Comparison of ENCODE assay signal across 1 cellular context in the genomic region with DNA sequence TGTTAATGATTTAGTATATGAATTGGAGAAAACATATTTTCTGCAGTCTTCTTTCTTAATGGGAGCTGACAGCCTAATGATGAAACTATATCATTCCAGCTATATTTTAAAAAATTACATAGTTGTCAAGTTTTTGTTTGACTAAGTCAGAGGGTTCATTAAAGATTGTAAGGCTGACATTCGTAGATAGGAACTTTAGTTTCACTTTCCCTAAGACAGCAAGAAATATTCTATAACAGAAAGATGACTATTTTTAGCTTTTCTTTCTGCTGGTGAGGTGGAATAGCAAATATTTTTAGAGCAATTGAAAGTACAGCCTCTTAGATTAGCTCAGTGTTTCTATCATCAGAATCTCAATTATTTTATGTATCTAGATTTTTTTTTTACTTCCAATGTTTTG.
TF ChIP-seq lines count a peak whose summit lies in the region.

No MANE protein-coding gene starts in this region.

TF ChIP-seq in K562, 482 proteins besides CTCF, POLR2A, EP300 and RAD21 (continued from another document and continues in another):
- TF ChIP-seq, protein P1, sequence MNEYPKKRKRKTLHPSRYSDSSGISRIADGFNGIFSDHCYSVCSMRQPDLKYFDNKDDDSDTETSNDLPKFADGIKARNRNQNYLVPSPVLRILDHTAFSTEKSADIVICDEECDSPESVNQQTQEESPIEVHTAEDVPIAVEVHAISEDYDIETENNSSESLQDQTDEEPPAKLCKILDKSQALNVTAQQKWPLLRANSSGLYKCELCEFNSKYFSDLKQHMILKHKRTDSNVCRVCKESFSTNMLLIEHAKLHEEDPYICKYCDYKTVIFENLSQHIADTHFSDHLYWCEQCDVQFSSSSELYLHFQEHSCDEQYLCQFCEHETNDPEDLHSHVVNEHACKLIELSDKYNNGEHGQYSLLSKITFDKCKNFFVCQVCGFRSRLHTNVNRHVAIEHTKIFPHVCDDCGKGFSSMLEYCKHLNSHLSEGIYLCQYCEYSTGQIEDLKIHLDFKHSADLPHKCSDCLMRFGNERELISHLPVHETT (CRISPR knock-in tag; conservative IDR thresholded peaks at IDR 0.05 in 1 of 2, IDR thresholded peaks at IDR 0.05 in 1 of 2) = no peak
- no peak for TF ChIP-seq RBFOX2 (IDR thresholded peaks at IDR 0.05; ENCODE audit: low read depth, low read length)
- TF ChIP-seq CBFB (CRISPR knock-in tag; IDR thresholded peaks at IDR 0.05) = no peak
- TF ChIP-seq SP2 (IDR thresholded peaks at IDR 0.05; ENCODE audit: extremely low read depth, low read depth, low read length, poor library complexity, severe bottlenecking) = no peak
- TF ChIP-seq SIX5 (IDR thresholded peaks at IDR 0.05; ENCODE audit: borderline replicate concordance in 1 of 2, insufficient read depth in 1 of 2, low read depth in 1 of 2, low read length in 2 of 2) = no peak
- no peak for TF ChIP-seq RAD51 (IDR thresholded peaks at IDR 0.05; ENCODE audit: borderline replicate concordance, low read depth)
- TF ChIP-seq, protein P2, sequence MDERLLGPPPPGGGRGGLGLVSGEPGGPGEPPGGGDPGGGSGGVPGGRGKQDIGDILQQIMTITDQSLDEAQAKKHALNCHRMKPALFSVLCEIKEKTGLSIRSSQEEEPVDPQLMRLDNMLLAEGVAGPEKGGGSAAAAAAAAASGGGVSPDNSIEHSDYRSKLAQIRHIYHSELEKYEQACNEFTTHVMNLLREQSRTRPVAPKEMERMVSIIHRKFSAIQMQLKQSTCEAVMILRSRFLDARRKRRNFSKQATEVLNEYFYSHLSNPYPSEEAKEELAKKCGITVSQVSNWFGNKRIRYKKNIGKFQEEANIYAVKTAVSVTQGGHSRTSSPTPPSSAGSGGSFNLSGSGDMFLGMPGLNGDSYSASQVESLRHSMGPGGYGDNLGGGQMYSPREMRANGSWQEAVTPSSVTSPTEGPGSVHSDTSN (CRISPR knock-in tag; IDR thresholded peaks at IDR 0.05; ENCODE audit: low read depth) = no peak
- TF ChIP-seq, protein P2 (tag; conservative IDR thresholded peaks at IDR 0.05; ENCODE audit: low read depth) = peak; percentile 82
- TF ChIP-seq, protein P3, sequence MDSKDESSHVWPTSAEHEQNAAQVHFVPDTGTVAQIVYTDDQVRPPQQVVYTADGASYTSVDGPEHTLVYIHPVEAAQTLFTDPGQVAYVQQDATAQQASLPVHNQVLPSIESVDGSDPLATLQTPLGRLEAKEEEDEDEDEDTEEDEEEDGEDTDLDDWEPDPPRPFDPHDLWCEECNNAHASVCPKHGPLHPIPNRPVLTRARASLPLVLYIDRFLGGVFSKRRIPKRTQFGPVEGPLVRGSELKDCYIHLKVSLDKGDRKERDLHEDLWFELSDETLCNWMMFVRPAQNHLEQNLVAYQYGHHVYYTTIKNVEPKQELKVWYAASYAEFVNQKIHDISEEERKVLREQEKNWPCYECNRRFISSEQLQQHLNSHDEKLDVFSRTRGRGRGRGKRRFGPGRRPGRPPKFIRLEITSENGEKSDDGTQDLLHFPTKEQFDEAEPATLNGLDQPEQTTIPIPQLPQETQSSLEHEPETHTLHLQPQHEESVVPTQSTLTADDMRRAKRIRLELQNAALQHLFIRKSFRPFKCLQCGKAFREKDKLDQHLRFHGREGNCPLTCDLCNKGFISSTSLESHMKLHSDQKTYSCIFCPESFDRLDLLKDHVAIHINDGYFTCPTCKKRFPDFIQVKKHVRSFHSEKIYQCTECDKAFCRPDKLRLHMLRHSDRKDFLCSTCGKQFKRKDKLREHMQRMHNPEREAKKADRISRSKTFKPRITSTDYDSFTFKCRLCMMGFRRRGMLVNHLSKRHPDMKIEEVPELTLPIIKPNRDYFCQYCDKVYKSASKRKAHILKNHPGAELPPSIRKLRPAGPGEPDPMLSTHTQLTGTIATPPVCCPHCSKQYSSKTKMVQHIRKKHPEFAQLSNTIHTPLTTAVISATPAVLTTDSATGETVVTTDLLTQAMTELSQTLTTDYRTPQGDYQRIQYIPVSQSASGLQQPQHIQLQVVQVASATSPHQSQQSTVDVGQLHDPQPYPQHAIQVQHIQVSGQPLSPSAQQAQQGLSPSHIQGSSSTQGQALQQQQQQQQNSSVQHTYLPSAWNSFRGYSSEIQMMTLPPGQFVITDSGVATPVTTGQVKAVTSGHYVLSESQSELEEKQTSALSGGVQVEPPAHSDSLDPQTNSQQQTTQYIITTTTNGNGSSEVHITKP (IDR thresholded peaks at IDR 0.05; ENCODE audit: partially characterized antibody) = no peak
- TF ChIP-seq TBL1XR1 (IDR thresholded peaks at IDR 0.05; ENCODE audit: low read length in 2 of 2) = no peak
- TF ChIP-seq ILK (tag; IDR thresholded peaks at IDR 0.05; ENCODE audit: borderline replicate concordance, low read depth) = no peak
- TF ChIP-seq FOS (IDR thresholded peaks at IDR 0.05; ENCODE audit: extremely low read depth, insufficient read length) = no peak
- no peak for TF ChIP-seq CEBPB (tag; IDR thresholded peaks at IDR 0.05)
- TF ChIP-seq TOE1 (IDR thresholded peaks at IDR 0.05; ENCODE audit: borderline replicate concordance) = no peak
- no peak for TF ChIP-seq TOE1 (CRISPR knock-in tag; IDR thresholded peaks at IDR 0.05; ENCODE audit: borderline replicate concordance, low read depth)
- TF ChIP-seq TCF3 (CRISPR knock-in tag; IDR thresholded peaks at IDR 0.05) = 0 out of 2 replicates have a peak, but pooled peaks have one; percentile 34
- no peak for TF ChIP-seq NFE2L1 (tag; IDR thresholded peaks at IDR 0.05; ENCODE audit: borderline replicate concordance, low read depth)
- no peak for TF ChIP-seq HDAC6 (IDR thresholded peaks at IDR 0.05; ENCODE audit: low read depth, low read length)
- TF ChIP-seq, protein P4, sequence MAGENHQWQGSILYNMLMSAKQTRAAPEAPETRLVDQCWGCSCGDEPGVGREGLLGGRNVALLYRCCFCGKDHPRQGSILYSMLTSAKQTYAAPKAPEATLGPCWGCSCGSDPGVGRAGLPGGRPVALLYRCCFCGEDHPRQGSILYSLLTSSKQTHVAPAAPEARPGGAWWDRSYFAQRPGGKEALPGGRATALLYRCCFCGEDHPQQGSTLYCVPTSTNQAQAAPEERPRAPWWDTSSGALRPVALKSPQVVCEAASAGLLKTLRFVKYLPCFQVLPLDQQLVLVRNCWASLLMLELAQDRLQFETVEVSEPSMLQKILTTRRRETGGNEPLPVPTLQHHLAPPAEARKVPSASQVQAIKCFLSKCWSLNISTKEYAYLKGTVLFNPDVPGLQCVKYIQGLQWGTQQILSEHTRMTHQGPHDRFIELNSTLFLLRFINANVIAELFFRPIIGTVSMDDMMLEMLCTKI (IDR thresholded peaks at IDR 0.05; ENCODE audit: partially characterized antibody) = no peak
- TF ChIP-seq POLR2H (tag; IDR thresholded peaks at IDR 0.05; ENCODE audit: low read depth) = no peak
- no peak for TF ChIP-seq THRAP3 (IDR thresholded peaks at IDR 0.05; ENCODE audit: borderline replicate concordance)
- 0 out of 2 replicates have a peak, but pooled peaks have one; percentile 33 for TF ChIP-seq MEF2D (tag; conservative IDR thresholded peaks at IDR 0.05; ENCODE audit: low read depth)
- TF ChIP-seq, protein P5, sequence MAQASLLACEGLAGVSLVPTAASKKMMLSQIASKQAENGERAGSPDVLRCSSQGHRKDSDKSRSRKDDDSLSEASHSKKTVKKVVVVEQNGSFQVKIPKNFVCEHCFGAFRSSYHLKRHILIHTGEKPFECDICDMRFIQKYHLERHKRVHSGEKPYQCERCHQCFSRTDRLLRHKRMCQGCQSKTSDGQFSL (CRISPR knock-in tag; IDR thresholded peaks at IDR 0.05) = no peak
- TF ChIP-seq, protein P5 (tag; IDR thresholded peaks at IDR 0.05) = no peak
- TF ChIP-seq DDX20 (tag; IDR thresholded peaks at IDR 0.05; ENCODE audit: low read depth) = no peak
- no peak for TF ChIP-seq SUPT5H (IDR thresholded peaks at IDR 0.05)
- no peak for TF ChIP-seq HNRNPH1 (optimal IDR thresholded peaks at IDR 0.05; ENCODE audit: low read depth, low read length)
- no peak for TF ChIP-seq ZNF551 (CRISPR knock-in tag; IDR thresholded peaks at IDR 0.05)
- TF ChIP-seq, protein P6, sequence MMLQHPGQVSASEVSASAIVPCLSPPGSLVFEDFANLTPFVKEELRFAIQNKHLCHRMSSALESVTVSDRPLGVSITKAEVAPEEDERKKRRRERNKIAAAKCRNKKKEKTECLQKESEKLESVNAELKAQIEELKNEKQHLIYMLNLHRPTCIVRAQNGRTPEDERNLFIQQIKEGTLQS (IDR thresholded peaks at IDR 0.05) = 0 out of 2 replicates have a peak, but pooled peaks have one; percentile 13
- TF ChIP-seq, protein P6 (CRISPR knock-in tag; conservative IDR thresholded peaks at IDR 0.05) = no peak
- TF ChIP-seq PTRF (tag; IDR thresholded peaks at IDR 0.05) = no peak
- TF ChIP-seq GATAD2A (IDR thresholded peaks at IDR 0.05) = no peak
- peak; percentile 83 for TF ChIP-seq MEIS2 (IDR thresholded peaks at IDR 0.05; ENCODE audit: partially characterized antibody)
- no peak for TF ChIP-seq ZC3H11A (IDR thresholded peaks at IDR 0.05; ENCODE audit: low read depth, low read length)
- no peak for TF ChIP-seq ZFP30 (CRISPR knock-in tag; IDR thresholded peaks at IDR 0.05; ENCODE audit: borderline replicate concordance)
- TF ChIP-seq MTF1 (CRISPR knock-in tag; IDR thresholded peaks at IDR 0.05; ENCODE audit: borderline replicate concordance) = no peak
- TF ChIP-seq, protein P7, sequence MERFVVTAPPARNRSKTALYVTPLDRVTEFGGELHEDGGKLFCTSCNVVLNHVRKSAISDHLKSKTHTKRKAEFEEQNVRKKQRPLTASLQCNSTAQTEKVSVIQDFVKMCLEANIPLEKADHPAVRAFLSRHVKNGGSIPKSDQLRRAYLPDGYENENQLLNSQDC (CRISPR knock-in tag; IDR thresholded peaks at IDR 0.05) = no peak
- peak; percentile 44; the same call in 1 of the 2 replicates for TF ChIP-seq TAL1 (IDR thresholded peaks at IDR 0.05)
- no peak for TF ChIP-seq PURB (CRISPR knock-in tag; IDR thresholded peaks at IDR 0.05; ENCODE audit: low read depth)
- TF ChIP-seq GABPB1 (CRISPR knock-in tag; IDR thresholded peaks at IDR 0.05) = no peak
- no peak for TF ChIP-seq KAT7 (CRISPR knock-in tag; IDR thresholded peaks at IDR 0.05; ENCODE audit: borderline replicate concordance)
- TF ChIP-seq NONO (IDR thresholded peaks at IDR 0.05; ENCODE audit: low read depth in 2 of 2, low read length in 1 of 2) = no peak
- TF ChIP-seq ZNF217 (CRISPR knock-in tag; IDR thresholded peaks at IDR 0.05) = no peak
- TF ChIP-seq NELFE (IDR thresholded peaks at IDR 0.05; ENCODE audit: insufficient read depth, insufficient read length) = no peak
- no peak for TF ChIP-seq TSC22D4 (tag; IDR thresholded peaks at IDR 0.05)
- TF ChIP-seq, protein P8, sequence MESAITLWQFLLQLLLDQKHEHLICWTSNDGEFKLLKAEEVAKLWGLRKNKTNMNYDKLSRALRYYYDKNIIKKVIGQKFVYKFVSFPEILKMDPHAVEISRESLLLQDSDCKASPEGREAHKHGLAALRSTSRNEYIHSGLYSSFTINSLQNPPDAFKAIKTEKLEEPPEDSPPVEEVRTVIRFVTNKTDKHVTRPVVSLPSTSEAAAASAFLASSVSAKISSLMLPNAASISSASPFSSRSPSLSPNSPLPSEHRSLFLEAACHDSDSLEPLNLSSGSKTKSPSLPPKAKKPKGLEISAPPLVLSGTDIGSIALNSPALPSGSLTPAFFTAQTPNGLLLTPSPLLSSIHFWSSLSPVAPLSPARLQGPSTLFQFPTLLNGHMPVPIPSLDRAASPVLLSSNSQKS (CRISPR knock-in tag; IDR thresholded peaks at IDR 0.05) = no peak
- TF ChIP-seq, protein P9, sequence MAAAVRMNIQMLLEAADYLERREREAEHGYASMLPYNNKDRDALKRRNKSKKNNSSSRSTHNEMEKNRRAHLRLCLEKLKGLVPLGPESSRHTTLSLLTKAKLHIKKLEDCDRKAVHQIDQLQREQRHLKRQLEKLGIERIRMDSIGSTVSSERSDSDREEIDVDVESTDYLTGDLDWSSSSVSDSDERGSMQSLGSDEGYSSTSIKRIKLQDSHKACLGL (CRISPR knock-in tag; IDR thresholded peaks at IDR 0.05; ENCODE audit: borderline replicate concordance, poor library complexity, severe bottlenecking) = no peak
- no peak for TF ChIP-seq CAMTA2 (CRISPR knock-in tag; conservative IDR thresholded peaks at IDR 0.05)
- TF ChIP-seq OTX1 (CRISPR knock-in tag; IDR thresholded peaks at IDR 0.05) = no peak
- TF ChIP-seq RUNX1 (IDR thresholded peaks at IDR 0.05; ENCODE audit: low read depth) = no peak
- no peak for TF ChIP-seq ZNF830 (CRISPR knock-in tag; IDR thresholded peaks at IDR 0.05)
- TF ChIP-seq HMGN3 (IDR thresholded peaks at IDR 0.05; ENCODE audit: borderline replicate concordance, extremely low read depth, insufficient read length, low read depth, low read length) = no peak
- peak; percentile 56; the same call in 1 of the 2 replicates for TF ChIP-seq SMARCC2 (IDR thresholded peaks at IDR 0.05; ENCODE audit: low read depth)
- no peak for TF ChIP-seq XRCC5 (IDR thresholded peaks at IDR 0.05; ENCODE audit: low read depth, low read length)
- TF ChIP-seq, protein P10, sequence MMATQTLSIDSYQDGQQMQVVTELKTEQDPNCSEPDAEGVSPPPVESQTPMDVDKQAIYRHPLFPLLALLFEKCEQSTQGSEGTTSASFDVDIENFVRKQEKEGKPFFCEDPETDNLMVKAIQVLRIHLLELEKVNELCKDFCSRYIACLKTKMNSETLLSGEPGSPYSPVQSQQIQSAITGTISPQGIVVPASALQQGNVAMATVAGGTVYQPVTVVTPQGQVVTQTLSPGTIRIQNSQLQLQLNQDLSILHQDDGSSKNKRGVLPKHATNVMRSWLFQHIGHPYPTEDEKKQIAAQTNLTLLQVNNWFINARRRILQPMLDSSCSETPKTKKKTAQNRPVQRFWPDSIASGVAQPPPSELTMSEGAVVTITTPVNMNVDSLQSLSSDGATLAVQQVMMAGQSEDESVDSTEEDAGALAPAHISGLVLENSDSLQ (IDR thresholded peaks at IDR 0.05) = peak; percentile 27; the same call in 1 of the 2 replicates
- no peak for TF ChIP-seq ZNF3 (CRISPR knock-in tag; IDR thresholded peaks at IDR 0.05)
- no peak for TF ChIP-seq ZNF134 (CRISPR knock-in tag; conservative IDR thresholded peaks at IDR 0.05)
- TF ChIP-seq MEF2A (IDR thresholded peaks at IDR 0.05; ENCODE audit: control insufficient read depth, low read depth, low read length) = 0 out of 2 replicates have a peak, but pooled peaks have one; percentile 34
- 0 out of 2 replicates have a peak, but pooled peaks have one; percentile 17 for TF ChIP-seq SMARCA4 (IDR thresholded peaks at IDR 0.05)
